16 cellular contexts compared by ENCODE assay signal in genomic region chr17:64378890-64379354, GRCh38. TPM values are rescaled to one million over a fixed set of nuclear protein-coding genes. Genes with fewer than 3 reads are reported as not detected.
DNase-seq lines count a peak whose midpoint lies in the region; ATAC-seq, FAIRE-seq and TF ChIP-seq lines count a peak whose summit lies in the region.
"Had no signal": no experiment of that assay in that cellular context is flagged by ENCODE, and none has a peak within 500 bp of the region (broad histone marks: within the 10 kb centered on the region; RNA-seq: fewer than 3 reads in every experiment).

No MANE protein-coding gene starts in this region.

- H3K36me3 ChIP-seq in PC-9 (ENCODE audit: low read depth) (peaks cover 4% of the 10 kb centered on the region; the same call in 1 of the 2 replicates), kidney (ENCODE audit: control insufficient read depth in 1 of 2, insufficient read depth in 2 of 2, low read length in 2 of 2) (peaks cover 0 to 2% of the 10 kb centered on the region in 2 donors), upper lobe of left lung (peaks cover 10 to 61% (median 31%) of the 10 kb centered on the region in 4 donors)

- H3K9me3 ChIP-seq in PC-9 (ENCODE audit: insufficient read depth, low read depth) (no peaks in the 10 kb centered on the region), kidney (ENCODE audit: control insufficient read depth in 1 of 2, low read length in 2 of 2) (no peaks in the 10 kb centered on the region), upper lobe of left lung (no peaks in the 10 kb centered on the region)

- ATAC-seq in left cardiac atrium = peak; percentile 11 to 34
- ATAC-seq in left ventricle myocardium superior = no peak
- ATAC-seq in upper lobe of left lung (ENCODE audit: low FRiP score in 2 of 2) = peak in 1 of 2 donors; percentile 46

- no peak for TF ChIP-seq POLR2A in upper lobe of left lung (IDR thresholded peaks at IDR 0.05)

- H3K9ac ChIP-seq in kidney (ENCODE audit: low read length in 2 of 2) = no peak overlapping the region

- H3K27ac ChIP-seq in PC-9 (peak overlapping the region; percentile 81), kidney (ENCODE audit: low read depth in 2 of 2, low read length in 2 of 2) (no peak overlapping the region), upper lobe of left lung (peak overlapping the region; percentile 26 to 95 (median 74))

- H3K79me2 ChIP-seq in PC-9 (ENCODE audit: low read depth) = peaks cover 61% of the 10 kb centered on the region

- CTCF ChIA-PET in PC-9 (lab: Charles Lee) = no interaction called here

- H3F3A ChIP-seq in PC-9 (ENCODE audit: insufficient read depth, low read depth) = peaks cover 63% of the 10 kb centered on the region

- WGBS in upper lobe of left lung, 2 donors = 68 to 80% methylated on average over 6 of the region's 6 CpGs

- POLR2A ChIA-PET in PC-9 (lab: Charles Lee; ENCODE audit: unreplicated experiment) = interaction anchor here (0.6 kb wide), 2 partner anchors 29 to 1278 kb away, joined by 3 to 4 read pairs; no protein-coding TSS in a partner anchor

- DNase-seq in left cardiac atrium = no peak
- no peak for DNase-seq in left ventricle myocardium superior
- DNase-seq in PC-9 = peak in 1 of 2 experiments; percentile 85
- DNase-seq in kidney = peak; percentile 11
- no peak for DNase-seq in upper lobe of left lung
- no peak for DNase-seq in NCI-H1048 (lab: John Stamatoyannopoulos, UW)
- no peak for DNase-seq in retina
- DNase-seq in kidney glomerular epithelial cell (lab: John Stamatoyannopoulos, UW) = no peak
- DNase-seq: activated CD4-positive, alpha-beta T cell treated with anti-CD3 and anti-CD28 coated beads for 4 hours; activated effector memory CD4-positive, alpha-beta T cell treated with anti-CD3 and anti-CD28 coated beads, Interleukin-2, amount 50 U/mL, for 16 hours; DMS153; KBM-7; NCI-H2081 treated with DMSO at 0.1 percent for 48 hours; nephron progenitor cell; T-helper 2 cell had no signal

- BruUV-seq in PC-9 (replicated peaks; lab: Mats Ljungman, UMichigan) = no TSS peak

- no peak overlapping the region; the same call in 1 of the 2 replicates for H2AFZ ChIP-seq in PC-9

- TF ChIP-seq CTCF in PC-9 (conservative IDR thresholded peaks at IDR 0.05) (no peak), kidney (IDR thresholded peaks at IDR 0.05; ENCODE audit: borderline replicate concordance, extremely low read depth, insufficient read depth) (no peak), upper lobe of left lung (IDR thresholded peaks at IDR 0.05) (no peak)

- H3K27me3 ChIP-seq in PC-9 (ENCODE audit: insufficient read depth, low read depth) (no peaks in the 10 kb centered on the region), upper lobe of left lung (no peaks in the 10 kb centered on the region)

- no peaks in the 10 kb centered on the region for H4K20me1 ChIP-seq in PC-9 (ENCODE audit: insufficient read depth)

- H3K4me2 ChIP-seq in PC-9 = peak overlapping the region; percentile 81

- H3K9me2 ChIP-seq in PC-9 (ENCODE audit: insufficient read depth) = no peaks in the 10 kb centered on the region

- FAIRE-seq in kidney (lab: Jason Lieb, UNC) = no peak
- FAIRE-seq: urothelium cell line had no signal

- no peak for TF ChIP-seq EP300 in upper lobe of left lung (IDR thresholded peaks at IDR 0.05)

- peaks cover 86% of the 10 kb centered on the region for H3K4me1 ChIP-seq in PC-9 (replicated peaks; ENCODE audit: insufficient read depth)
- peaks cover 0 to 3% of the 10 kb centered on the region in 2 donors for H3K4me1 ChIP-seq in kidney (ENCODE audit: control insufficient read depth in 1 of 2, insufficient read depth in 1 of 2, low read depth in 1 of 2, low read length in 2 of 2)
- peaks cover 41 to 75% (median 54%) of the 10 kb centered on the region in 4 donors for H3K4me1 ChIP-seq in upper lobe of left lung

- H3K4me3 ChIP-seq in PC-9 (peak overlapping the region; percentile 47; the same call in 1 of the 2 replicates), kidney (ENCODE audit: low read length in 2 of 2) (no peak overlapping the region), upper lobe of left lung (no peak overlapping the region)

- intact Hi-C loops in left cardiac atrium (cut with DNase I) = no loop called here
- intact Hi-C loops in left ventricle myocardium superior (cut with micrococcal nuclease) = no loop called here
- intact Hi-C loops in PC-9 (cut with micrococcal nuclease; ENCODE audit: unreplicated experiment) = no loop called here
- intact Hi-C loops in kidney (cut with DNase I) = no loop called here

RNA-seq across cellular contexts. Expression of gene PECAM1, which starts 11.7 kb away (rescaled TPM):
- 100 to 1,000 TPM; 147 to 297 TPM for total RNA-seq in left cardiac atrium
- 112 TPM for total RNA-seq in left ventricle myocardium superior
- total RNA-seq in PC-9 (2021) = 0.80 and 1.5 TPM in 2 replicates
- total RNA-seq in kidney = 321 TPM
- 44.3 TPM for polyA plus RNA-seq in kidney (ENCODE audit: insufficient read depth, low read depth, low replicate concordance)
- 100 to 1,000 TPM; 142 to 635 (median 351) TPM for total RNA-seq in upper lobe of left lung

Comparison
In these comparisons a context has a peak if more than half of its experiments do, and no peak if none do; other contexts are left out.
1. H3K27ac ChIP-seq: peak in PC-9 (single experiment) and upper lobe of left lung (4 of 4); none in kidney (0 of 2).
2. RNA of gene PECAM1, which starts 11.7 kb away (total RNA-seq): 142 to 635 TPM in upper lobe of left lung, 321 TPM in kidney (single experiment), 147 to 297 TPM in left cardiac atrium and 112 TPM in left ventricle myocardium superior (single experiment); 0.80 to 1.5 TPM in PC-9; every median in the first group is over 10 times any median in the second.